In genomic region chr1:55213029-55213884, GRCh38 we compare ENCODE assay signal across 8 cellular contexts. TPM values are rescaled to one million over a fixed set of nuclear protein-coding genes. Genes with fewer than 3 reads are reported as not detected.
DNase-seq lines count a peak whose midpoint lies in the region; ATAC-seq and TF ChIP-seq lines count a peak whose summit lies in the region.

No MANE protein-coding gene starts in this region.

- H3K4me1 Mint-ChIP-seq in Caco-2 (ENCODE audit: low read depth, unreplicated experiment) (peaks cover 45% of the 10 kb centered on the region), natural killer cell (peaks cover 80 to 81% of the 10 kb centered on the region in 2 donors)

- H3K9me2 ChIP-seq in Loucy (replicated peaks; ENCODE audit: low read depth, low read length), result no peaks in the 10 kb centered on the region

- peaks cover 84% of the 10 kb centered on the region for H3K79me2 ChIP-seq in Loucy (ENCODE audit: insufficient read depth, low read length)

- peak overlapping the region; percentile 81 for H3K27ac Mint-ChIP-seq in Caco-2 (ENCODE audit: unreplicated experiment)
- H3K27ac Mint-ChIP-seq in natural killer cell, result peak overlapping the region; percentile 91 to 99

- H3K4me2 ChIP-seq in Loucy (ENCODE audit: low read depth, low read length, poor library complexity, severe bottlenecking), result peak overlapping the region; percentile 95

- peak overlapping the region; percentile 92 for H3K9ac ChIP-seq in Loucy (ENCODE audit: low read depth, low read length, poor library complexity, severe bottlenecking)

- peaks cover 23% of the 10 kb centered on the region for H3K36me3 Mint-ChIP-seq in Caco-2 (ENCODE audit: insufficient read depth, unreplicated experiment)
- H3K36me3 Mint-ChIP-seq in natural killer cell, result no peaks in the 10 kb centered on the region

- intact Hi-C loops in Caco-2 (cut with micrococcal nuclease; ENCODE audit: unreplicated experiment) (no loop called here), natural killer cell (cut with micrococcal nuclease) (no loop called here)

- H3K27me3 ChIP-seq in Caco-2 (replicated peaks; ENCODE audit: control insufficient read depth, insufficient read depth, low read length) (no peaks in the 10 kb centered on the region), Loucy (ENCODE audit: insufficient read depth, low read length, poor library complexity, severe bottlenecking) (no peaks in the 10 kb centered on the region)

- H3K27me3 Mint-ChIP-seq in Caco-2 (ENCODE audit: insufficient read depth, unreplicated experiment) (no peaks in the 10 kb centered on the region), natural killer cell (ENCODE audit: low read depth in 2 of 2) (no peaks in the 10 kb centered on the region)

- TF ChIP-seq CTCF in Caco-2 (IDR thresholded peaks at IDR 0.05; ENCODE audit: insufficient read depth in 1 of 2, low read depth in 1 of 2, low read length in 1 of 2, severe bottlenecking in 1 of 2, unreplicated experiment in 1 of 2) (no peak), Loucy (conservative IDR thresholded peaks at IDR 0.05; ENCODE audit: low read length) (no peak), natural killer cell (IDR thresholded peaks at IDR 0.05) (no peak)

- CTCF ChIA-PET in Caco-2 (lab: Charles Lee), result no interaction called here

- no peak for ATAC-seq in natural killer cell
- ATAC-seq in HG03378 (IDR thresholded peaks at IDR 0.05; ENCODE audit: unreplicated experiment), result no peak

- H3K9me3 Mint-ChIP-seq in Caco-2 (ENCODE audit: unreplicated experiment), result no peaks in the 10 kb centered on the region
- H3K9me3 Mint-ChIP-seq in natural killer cell, result no peaks in the 10 kb centered on the region

- BruUV-seq in Caco-2 (replicated peaks; lab: Mats Ljungman, UMichigan), result TSS peak; percentile 15

- H3K4me3 ChIP-seq in Caco-2 (ENCODE audit: low read depth, low read length), result peak overlapping the region; percentile 84
- H3K4me3 ChIP-seq in Loucy (ENCODE audit: low read length, poor library complexity, severe bottlenecking), result peak overlapping the region; percentile 96

- DNase-seq in Caco-2, result no peak
- DNase-seq in cerebellar cortex (ENCODE audit: low spot score), result peak; percentile 54
- DNase-seq in natural killer cell, result no peak
- no peak for DNase-seq in activated CD4-positive, CD25-positive, alpha-beta regulatory T cell (lab: John Stamatoyannopoulos, UW)
- DNase-seq in NCI-H2081 (lab: John Stamatoyannopoulos, UW), result no peak
- no peak for DNase-seq in NCI-H1436 (lab: John Stamatoyannopoulos, UW)

- H3F3A ChIP-seq in Loucy (ENCODE audit: low read depth), result no peaks in the 10 kb centered on the region

- H4K20me1 ChIP-seq in Loucy (ENCODE audit: insufficient read depth, low read length, poor library complexity, severe bottlenecking), result peaks cover 61% of the 10 kb centered on the region

- H3K4me1 ChIP-seq in Caco-2, result peaks cover 26% of the 10 kb centered on the region
- H3K4me1 ChIP-seq in Loucy (ENCODE audit: insufficient read depth, low read length, poor library complexity, severe bottlenecking), result peaks cover 67% of the 10 kb centered on the region

- H3K36me3 ChIP-seq in Caco-2 (ENCODE audit: control insufficient read depth, insufficient read depth, low read length), result no peaks in the 10 kb centered on the region
- H3K36me3 ChIP-seq in Loucy (ENCODE audit: insufficient read depth, low read length), result no peaks in the 10 kb centered on the region

- no peaks in the 10 kb centered on the region for H3K9me3 ChIP-seq in Caco-2
- no peaks in the 10 kb centered on the region for H3K9me3 ChIP-seq in Loucy (ENCODE audit: insufficient read depth, low read depth, low read length)

- POLR2A ChIA-PET in Caco-2 (lab: Charles Lee), result no interaction called here

- H3K4me3 Mint-ChIP-seq in Caco-2 (ENCODE audit: unreplicated experiment), result peak overlapping the region; percentile 91
- H3K4me3 Mint-ChIP-seq in natural killer cell, result peak overlapping the region; percentile 95

- no peak overlapping the region for H2AFZ ChIP-seq in Loucy (ENCODE audit: low read length)

RNA-seq across cellular contexts. Expression of gene USP24, which starts 1.9 kb away (rescaled TPM):
- total RNA-seq in Caco-2 (2022) (34.7 and 36.4 TPM in 2 replicates), natural killer cell (100 to 1,000 TPM; 155 TPM)
